Comparison of ENCODE assay signal across 8 cellular contexts in genomic region chr12:79344855-79345840, GRCh38.
DNase-seq lines count a peak whose midpoint lies in the region; ATAC-seq and TF ChIP-seq lines count a peak whose summit lies in the region.

No MANE protein-coding gene starts in this region.

- peak; percentile 68 for DNase-seq in D341Med (ENCODE audit: low spot score)
- peak; percentile 61 for DNase-seq in NCI-H226
- DNase-seq in brain microvascular endothelial cell, result peak; percentile 35
- peak; percentile 3 to 9 for DNase-seq in memory B cell (ENCODE audit: low spot score in 2 of 2)
- DNase-seq in stimulated activated CD4-positive, alpha-beta T cell treated with anti-CD3 and anti-CD28 coated beads, Interleukin-4, amount 100 ng/mL, for 4 hours, result no peak

- H3K27me3 ChIP-seq in brain microvascular endothelial cell (replicated peaks), result no peaks in the 10 kb centered on the region

- no peak overlapping the region for H3K4me3 ChIP-seq in brain microvascular endothelial cell (ENCODE audit: low read depth, low read length)

- peaks cover 2% of the 10 kb centered on the region for H3K4me1 Mint-ChIP-seq in memory B cell

- ATAC-seq in GM19043 (IDR thresholded peaks at IDR 0.05; ENCODE audit: low read depth, unreplicated experiment) (peak; percentile 74), HG03159 (IDR thresholded peaks at IDR 0.05; ENCODE audit: unreplicated experiment) (peak; percentile 87), memory B cell (ENCODE audit: low read depth) (no peak), HG03457 (IDR thresholded peaks at IDR 0.05; ENCODE audit: unreplicated experiment) (no peak)

- peaks cover 3% of the 10 kb centered on the region for H3K27me3 Mint-ChIP-seq in memory B cell

- no peaks in the 10 kb centered on the region for H3K36me3 ChIP-seq in brain microvascular endothelial cell (replicated peaks)

- peaks cover 2% of the 10 kb centered on the region for H3K36me3 Mint-ChIP-seq in memory B cell

- H3K4me3 Mint-ChIP-seq in memory B cell, result no peak overlapping the region

- no peak overlapping the region for H3K27ac ChIP-seq in brain microvascular endothelial cell

- peak; percentile 75 for TF ChIP-seq CTCF in brain microvascular endothelial cell (IDR thresholded peaks at IDR 0.05; ENCODE audit: low read depth, low read length, missing control alignments)

- peaks cover 2% of the 10 kb centered on the region for H3K9me3 Mint-ChIP-seq in memory B cell

- in situ Hi-C loops in brain microvascular endothelial cell (cut with HindIII; ENCODE audit: low pct_ligation_motif_present, low sequenced_read_pairs), result no loop called here

- H3K27ac Mint-ChIP-seq in memory B cell, result no peak overlapping the region

Comparison
In these comparisons a context has a peak if more than half of its experiments do, and no peak if none do; other contexts are left out.
1. DNase-seq: peak in D341Med (single experiment), NCI-H226 (single experiment), brain microvascular endothelial cell (single experiment) and memory B cell (2 of 2); none in stimulated activated CD4-positive, alpha-beta T cell treated with anti-CD3 and anti-CD28 coated beads, Interleukin-4, amount 100 ng/mL, for 4 hours (0 of 2).
2. ATAC-seq: peak in GM19043 (single experiment) and HG03159 (single experiment); none in memory B cell (single experiment) and HG03457 (single experiment).